2 cellular contexts compared by ENCODE assay signal in the genomic region with DNA sequence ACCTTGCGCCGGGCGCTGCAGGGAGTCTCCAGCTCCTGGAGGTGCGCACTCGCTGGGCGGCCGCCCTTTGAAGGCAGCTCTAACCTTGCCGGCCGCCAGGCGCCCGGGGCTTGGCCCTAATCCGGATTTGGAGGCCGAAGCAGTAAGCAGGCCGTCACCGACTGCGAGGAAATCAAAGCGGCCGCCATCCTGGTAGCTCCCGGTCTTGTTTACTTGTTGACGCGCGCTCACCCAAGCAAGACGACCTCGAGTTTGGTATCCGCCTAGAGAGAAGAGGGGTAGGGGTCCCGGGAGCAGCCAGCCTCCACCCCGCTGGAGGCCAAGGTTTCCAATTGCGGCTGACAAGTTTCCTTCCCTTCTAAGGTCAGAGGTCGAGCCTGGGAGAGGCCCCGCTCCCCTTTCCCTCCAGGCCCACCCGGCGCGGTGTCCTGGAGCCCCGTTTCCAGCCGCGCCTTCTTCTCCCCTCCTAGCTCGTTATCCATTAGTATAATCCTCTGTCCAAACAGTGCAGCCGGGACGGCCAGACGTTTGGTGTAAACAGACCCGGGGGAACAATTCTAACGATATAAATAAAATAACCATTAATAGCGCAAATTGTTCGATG.
A peak's percentile ranks its signal among the peaks of the same experiment; 100 is the strongest.
TF ChIP-seq lines count a peak whose summit lies in the region.

No MANE protein-coding gene starts in this region.

TF ChIP-seq in HEK293, 187 proteins besides CTCF, POLR2A, EP300 and RAD21 (continued from another document):
- no peak for TF ChIP-seq ZNF10 (tag by site-specific recombination; IDR thresholded peaks at IDR 0.05)
- no peak for TF ChIP-seq ZBTB8A (tag by site-specific recombination; IDR thresholded peaks at IDR 0.05)
- no peak for TF ChIP-seq ZNF169 (tag by site-specific recombination; IDR thresholded peaks at IDR 0.05)
- TF ChIP-seq, protein P1, sequence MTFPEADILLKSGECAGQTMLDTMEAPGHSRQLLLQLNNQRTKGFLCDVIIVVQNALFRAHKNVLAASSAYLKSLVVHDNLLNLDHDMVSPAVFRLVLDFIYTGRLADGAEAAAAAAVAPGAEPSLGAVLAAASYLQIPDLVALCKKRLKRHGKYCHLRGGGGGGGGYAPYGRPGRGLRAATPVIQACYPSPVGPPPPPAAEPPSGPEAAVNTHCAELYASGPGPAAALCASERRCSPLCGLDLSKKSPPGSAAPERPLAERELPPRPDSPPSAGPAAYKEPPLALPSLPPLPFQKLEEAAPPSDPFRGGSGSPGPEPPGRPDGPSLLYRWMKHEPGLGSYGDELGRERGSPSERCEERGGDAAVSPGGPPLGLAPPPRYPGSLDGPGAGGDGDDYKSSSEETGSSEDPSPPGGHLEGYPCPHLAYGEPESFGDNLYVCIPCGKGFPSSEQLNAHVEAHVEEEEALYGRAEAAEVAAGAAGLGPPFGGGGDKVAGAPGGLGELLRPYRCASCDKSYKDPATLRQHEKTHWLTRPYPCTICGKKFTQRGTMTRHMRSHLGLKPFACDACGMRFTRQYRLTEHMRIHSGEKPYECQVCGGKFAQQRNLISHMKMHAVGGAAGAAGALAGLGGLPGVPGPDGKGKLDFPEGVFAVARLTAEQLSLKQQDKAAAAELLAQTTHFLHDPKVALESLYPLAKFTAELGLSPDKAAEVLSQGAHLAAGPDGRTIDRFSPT (tag by site-specific recombination; IDR thresholded peaks at IDR 0.05) = no peak
- no peak for TF ChIP-seq SP2 (tag by site-specific recombination; IDR thresholded peaks at IDR 0.05)
- TF ChIP-seq, protein P2, sequence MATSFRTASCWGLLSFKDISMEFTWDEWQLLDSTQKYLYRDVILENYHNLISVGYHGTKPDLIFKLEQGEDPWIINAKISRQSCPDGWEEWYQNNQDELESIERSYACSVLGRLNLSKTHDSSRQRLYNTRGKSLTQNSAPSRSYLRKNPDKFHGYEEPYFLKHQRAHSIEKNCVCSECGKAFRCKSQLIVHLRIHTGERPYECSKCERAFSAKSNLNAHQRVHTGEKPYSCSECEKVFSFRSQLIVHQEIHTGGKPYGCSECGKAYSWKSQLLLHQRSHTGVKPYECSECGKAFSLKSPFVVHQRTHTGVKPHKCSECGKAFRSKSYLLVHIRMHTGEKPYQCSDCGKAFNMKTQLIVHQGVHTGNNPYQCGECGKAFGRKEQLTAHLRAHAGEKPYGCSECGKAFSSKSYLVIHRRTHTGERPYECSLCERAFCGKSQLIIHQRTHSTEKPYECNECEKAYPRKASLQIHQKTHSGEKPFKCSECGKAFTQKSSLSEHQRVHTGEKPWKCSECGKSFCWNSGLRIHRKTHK (tag by site-specific recombination; IDR thresholded peaks at IDR 0.05) = no peak
- no peak for TF ChIP-seq ZNF239 (tag by site-specific recombination; IDR thresholded peaks at IDR 0.05)
- no peak for TF ChIP-seq ZNF248 (tag by site-specific recombination; IDR thresholded peaks at IDR 0.05)
- TF ChIP-seq IKZF3 (tag by site-specific recombination; IDR thresholded peaks at IDR 0.05) = no peak
- no peak for TF ChIP-seq ZXDB (tag by site-specific recombination; IDR thresholded peaks at IDR 0.05)
- TF ChIP-seq SP3 (tag by site-specific recombination; IDR thresholded peaks at IDR 0.05) = no peak

TF ChIP-seq in endothelial cell of umbilical vein, 7 proteins besides CTCF, POLR2A, EP300 and RAD21 (continued from another document):
- TF ChIP-seq GATA2 (IDR thresholded peaks at IDR 0.05; ENCODE audit: insufficient read depth, insufficient read length, low read depth, low read length) = no peak
- TF ChIP-seq FOS (IDR thresholded peaks at IDR 0.05; ENCODE audit: borderline replicate concordance, insufficient read depth, low read length) = no peak
- TF ChIP-seq POLR2AphosphoS5 (IDR thresholded peaks at IDR 0.05; ENCODE audit: insufficient read depth, low read depth, low read length) = no peak
- no peak for TF ChIP-seq JUN (IDR thresholded peaks at IDR 0.05; ENCODE audit: borderline replicate concordance, insufficient read depth, insufficient read length, low read depth)
- TF ChIP-seq EZH2 (IDR thresholded peaks at IDR 0.05; ENCODE audit: borderline replicate concordance, low read depth, low read length, severe bottlenecking) = peak; percentile 42
